Comparison of ENCODE assay signal across 8 cellular contexts in genomic region chr12:77064891-77065360, GRCh38. TPM values are rescaled to one million over a fixed set of nuclear protein-coding genes. Genes with fewer than 3 reads are reported as not detected.
DNase-seq lines count a peak whose midpoint lies in the region; ATAC-seq and TF ChIP-seq lines count a peak whose summit lies in the region.

No MANE protein-coding gene starts in this region.

- no peaks in the 10 kb centered on the region for H3K36me3 Mint-ChIP-seq in mesothelial cell of epicardium

- peak overlapping the region; percentile 89 for H3K4me2 ChIP-seq in PC-3 (ENCODE audit: low read length)

- TF ChIP-seq EP300 in transverse colon (IDR thresholded peaks at IDR 0.05; ENCODE audit: low read depth) = no peak

- H3K9ac ChIP-seq in PC-3 (ENCODE audit: low read length) (peak overlapping the region; percentile 98), colonic mucosa (ENCODE audit: low read depth in 2 of 2, low read length in 2 of 2) (peak overlapping the region in 1 of 2 donors; percentile 71)

- WGBS in transverse colon (ENCODE audit: low coverage in 1 of 2), 2 donors = 1 to 3% methylated on average over 8 to 24 of the region's 24 CpGs

- peaks cover 51% of the 10 kb centered on the region for H3K79me2 ChIP-seq in PC-3 (ENCODE audit: low read length)

- peaks cover 5% of the 10 kb centered on the region for H3K27me3 Mint-ChIP-seq in mesothelial cell of epicardium (ENCODE audit: low read depth)

- H3K9me2 ChIP-seq in PC-3 (replicated peaks; ENCODE audit: low read length) = no peaks in the 10 kb centered on the region

- H3K9me3 Mint-ChIP-seq in mesothelial cell of epicardium = no peaks in the 10 kb centered on the region

- H3K27ac ChIP-seq in PC-3 (ENCODE audit: low read length) = peak overlapping the region; percentile 84
- H3K27ac ChIP-seq in colonic mucosa = no peak overlapping the region
- peak overlapping the region in 2 of 4 donors; percentile 55 to 65 for H3K27ac ChIP-seq in transverse colon

- in situ Hi-C loops in transverse colon (cut with MboI; ENCODE audit: low pct_ligation_motif_present in 1 of 4, low pct_unique_long_range_greater_than_20kb in 1 of 4, low sequenced_read_pairs in 3 of 4) (no loop called here), G401 (cut with HindIII; ENCODE audit: low sequenced_read_pairs) (no loop called here)

- H3K4me1 ChIP-seq in PC-3 (ENCODE audit: insufficient read depth, low read length) (peaks cover 40% of the 10 kb centered on the region), colonic mucosa (no peaks in the 10 kb centered on the region), transverse colon (peaks cover 0 to 12% (median 9%) of the 10 kb centered on the region in 4 donors)

- no peaks in the 10 kb centered on the region for H3F3A ChIP-seq in PC-3 (ENCODE audit: low read length, unreplicated experiment)

- no TSS peak for BruUV-seq in PC-3 (replicated peaks; lab: Mats Ljungman, UMichigan)

- POLR2A ChIA-PET in PC-3 (lab: Charles Lee; ENCODE audit: unreplicated experiment) = interaction anchor here (0.7 kb wide), 1 partner anchor 43 kb away, joined by 3 read pairs; no protein-coding TSS in a partner anchor

- H4K20me1 ChIP-seq in PC-3 (ENCODE audit: low read length) = 0 out of 2 replicates have a peak, but pooled peaks cover 6% of the 10 kb centered on the region

- TF ChIP-seq CTCF in PC-3 (conservative IDR thresholded peaks at IDR 0.05; ENCODE audit: low read depth, low read length) (no peak), colonic mucosa (IDR thresholded peaks at IDR 0.05) (no peak), mesothelial cell of epicardium (IDR thresholded peaks at IDR 0.05; ENCODE audit: unreplicated experiment) (no peak), transverse colon (IDR thresholded peaks at IDR 0.05) (no peak)

- H3K4me1 Mint-ChIP-seq in mesothelial cell of epicardium = peaks cover 9% of the 10 kb centered on the region

- peak overlapping the region; percentile 63 for H3K4me3 Mint-ChIP-seq in mesothelial cell of epicardium

- CTCF ChIA-PET in PC-3 (lab: Charles Lee) = no interaction called here

- H3K36me3 ChIP-seq in PC-3 (ENCODE audit: low read depth, low read length) = peaks cover 26% of the 10 kb centered on the region
- H3K36me3 ChIP-seq in colonic mucosa = no peaks in the 10 kb centered on the region
- H3K36me3 ChIP-seq in transverse colon = no peaks in the 10 kb centered on the region

- no peak overlapping the region for H3K27ac Mint-ChIP-seq in mesothelial cell of epicardium

- H3K4me3 ChIP-seq in PC-3 (ENCODE audit: low read length) (peak overlapping the region; percentile 94), colonic mucosa (peak overlapping the region; percentile 94), transverse colon (peak overlapping the region; percentile 51 to 74 (median 60))

- H2AFZ ChIP-seq in PC-3 (ENCODE audit: low read length) = peak overlapping the region; percentile 65; the same call in 1 of the 2 replicates

- H3K27me3 ChIP-seq in PC-3 (ENCODE audit: low read length) = no peaks in the 10 kb centered on the region
- H3K27me3 ChIP-seq in colonic mucosa = no peaks in the 10 kb centered on the region
- peaks cover 14% of the 10 kb centered on the region for H3K27me3 ChIP-seq in transverse colon

- intact Hi-C loops in PC-3 (cut with micrococcal nuclease) = loop anchor here (1.0 to 10.0 kb wide), 4 partner anchors 37 to 782 kb away; no protein-coding TSS in a partner anchor
- intact Hi-C loops in colonic mucosa (cut with DNase I) = loop anchor here (10.0 kb wide), 1 partner anchor 260 kb away; no protein-coding TSS in a partner anchor
- intact Hi-C loops in transverse colon (cut with DNase I; ENCODE audit: low total_unique reads) = no loop called here

- H3K9me3 ChIP-seq in PC-3 (ENCODE audit: low read length) (no peaks in the 10 kb centered on the region), colonic mucosa (no peaks in the 10 kb centered on the region), transverse colon (no peaks in the 10 kb centered on the region)

- no peak for TF ChIP-seq POLR2A in transverse colon (IDR thresholded peaks at IDR 0.05)

- ATAC-seq in HG03039 (IDR thresholded peaks at IDR 0.05; ENCODE audit: unreplicated experiment) (peak; percentile 2), PC-3 (peak; percentile 18)

- DNase-seq in activated T-cell treated with anti-CD3 and anti-CD28 coated beads for 1 hour (ENCODE audit: low read depth) = peak; percentile 1
- DNase-seq in activated T-cell treated with anti-CD3 and anti-CD28 coated beads, Interleukin-2, amount 50 U/mL, for 1 hour = no peak
- no peak for DNase-seq in PC-3
- no peak for DNase-seq in colonic mucosa
- DNase-seq in mesothelial cell of epicardium (ENCODE audit: low spot score in 2 of 2, unreplicated experiment in 2 of 2) = peak in 1 of 2 experiments; percentile 19
- no peak for DNase-seq in transverse colon
- DNase-seq in G401 (ENCODE audit: low spot score) = no peak

RNA-seq across cellular contexts. Expression of gene E2F7, which starts 0.4 kb away (rescaled TPM):
- total RNA-seq in PC-3 (2014; rRNA removed) = 17.2 and 19.0 TPM in 2 replicates
- total RNA-seq in colonic mucosa = 1 to 10 TPM; 2.4 to 9.1 TPM
- 6.9 to 8.2 TPM (median 7.7 TPM) in 3 replicates for total RNA-seq in mesothelial cell of epicardium
- under 1 TPM in 3 of 4 donors, not detected in 1; 0.20 to 0.79 (median 0.41) TPM for total RNA-seq in transverse colon
- 2.7 and 5.7 TPM in 2 replicates for total RNA-seq in G401 (2014; rRNA removed; shearing (Covaris generic))
